Comparison of ENCODE assay signal across 14 cellular contexts in genomic region chr9:95710449-95710848, GRCh38.
DNase-seq lines count a peak whose midpoint lies in the region; ATAC-seq and TF ChIP-seq lines count a peak whose summit lies in the region.
"Had no signal": no experiment of that assay in that cellular context is flagged by ENCODE, and none has a peak within 500 bp of the region (broad histone marks: within the 10 kb centered on the region; RNA-seq: fewer than 3 reads in every experiment).

No MANE protein-coding gene starts in this region.

- peaks cover 2% of the 10 kb centered on the region for H3K36me3 Mint-ChIP-seq in activated T-helper 1 cell treated with anti-CD3 and anti-CD28 coated beads, Interleukin-12 subunit alpha, Interleukin-12 subunit beta, Interleukin-2, Interleukin-4 antibody, amounts not matched to agents 30 ng/mL and 10 ng/mL and 1 ng/mL, durations not matched to agents 14 hours and 24 hours and 36 hours (ENCODE audit: low read depth)

- H2AFZ ChIP-seq in Karpas-422 (ENCODE audit: low read length) = no peak overlapping the region
- no peak overlapping the region for H2AFZ ChIP-seq in neuronal stem cell (ENCODE audit: low read length)

- no peak overlapping the region for H3K9ac ChIP-seq in BLaER1 treated with 17β-estradiol and CSF1 and Interleukin-3, amounts not matched to agents 10 nM and 100 nM
- H3K9ac ChIP-seq in Karpas-422 (ENCODE audit: low read length) = no peak overlapping the region
- no peak overlapping the region for H3K9ac ChIP-seq in neuronal stem cell (ENCODE audit: low read depth, low read length, poor library complexity)

- no peak overlapping the region for H2BK12ac ChIP-seq in neuronal stem cell (ENCODE audit: low read length)

- no peaks in the 10 kb centered on the region for H3K79me1 ChIP-seq in neuronal stem cell (ENCODE audit: low read depth, low read length)

- H3K4me3 Mint-ChIP-seq in activated T-helper 1 cell treated with anti-CD3 and anti-CD28 coated beads, Interleukin-12 subunit alpha, Interleukin-12 subunit beta, Interleukin-2, Interleukin-4 antibody, amounts not matched to agents 30 ng/mL and 10 ng/mL and 1 ng/mL, durations not matched to agents 14 hours and 24 hours and 36 hours = no peak overlapping the region
- H3K4me3 Mint-ChIP-seq: CD4-positive, alpha-beta memory T cell; HFFc6 had no signal

- H3K27me3 Mint-ChIP-seq in activated T-helper 1 cell treated with anti-CD3 and anti-CD28 coated beads, Interleukin-12 subunit alpha, Interleukin-12 subunit beta, Interleukin-2, Interleukin-4 antibody, amounts not matched to agents 30 ng/mL and 10 ng/mL and 1 ng/mL, durations not matched to agents 14 hours and 24 hours and 36 hours (ENCODE audit: insufficient read depth) = peaks cover 6% of the 10 kb centered on the region
- H3K27me3 Mint-ChIP-seq: CD4-positive, alpha-beta memory T cell had no signal

- H3K79me2 ChIP-seq in Karpas-422 (ENCODE audit: low read length) = no peaks in the 10 kb centered on the region

- H4K20me1 ChIP-seq in BLaER1 treated with 17β-estradiol and CSF1 and Interleukin-3, amounts not matched to agents 10 nM and 100 nM = peaks cover 0 to 10% (median 0%) of the 10 kb centered on the region in 11 experiments; a peak in 4 of 22 replicates
- no peaks in the 10 kb centered on the region for H4K20me1 ChIP-seq in Karpas-422 (ENCODE audit: insufficient read depth, low read depth, low read length)

- intact Hi-C loops in activated T-helper 1 cell treated with anti-CD3 and anti-CD28 coated beads, Interleukin-12 subunit alpha, Interleukin-12 subunit beta, Interleukin-2, Interleukin-4 antibody, amounts not matched to agents 30 ng/mL and 10 ng/mL and 1 ng/mL, durations not matched to agents 14 hours and 24 hours and 36 hours (cut with micrococcal nuclease) = no loop called here

- H3K4ac ChIP-seq in neuronal stem cell (ENCODE audit: low read length) = no peak overlapping the region

- H2BK120ac ChIP-seq in neuronal stem cell (ENCODE audit: low read depth, low read length) = no peak overlapping the region

- H3K18ac ChIP-seq in neuronal stem cell (ENCODE audit: low read length) = peak overlapping the region; percentile 7

- no peak for TF ChIP-seq CTCF in gastroesophageal sphincter (IDR thresholded peaks at IDR 0.05)

- peak overlapping the region; percentile 30 for H2AK5ac ChIP-seq in neuronal stem cell (ENCODE audit: low read depth, low read length)

- no peak overlapping the region for H2BK5ac ChIP-seq in neuronal stem cell (ENCODE audit: low read length)

- H2BK15ac ChIP-seq in neuronal stem cell (ENCODE audit: low read length) = no peak overlapping the region

- H3K9me3 Mint-ChIP-seq in activated T-helper 1 cell treated with anti-CD3 and anti-CD28 coated beads, Interleukin-12 subunit alpha, Interleukin-12 subunit beta, Interleukin-2, Interleukin-4 antibody, amounts not matched to agents 30 ng/mL and 10 ng/mL and 1 ng/mL, durations not matched to agents 14 hours and 24 hours and 36 hours = peaks cover 9% of the 10 kb centered on the region

- H3K9me2 ChIP-seq in Karpas-422 (replicated peaks; ENCODE audit: insufficient read depth, low read length) = no peaks in the 10 kb centered on the region

- WGBS in neuronal stem cell (ENCODE audit: extremely low coverage in 2 of 2, insufficient read length in 2 of 2, insufficient replicate concordance in 1 of 2), 2 donors = no CpG with 5 or more reads among the region's 8 CpGs
- 89 to 100% methylated on average over 3 of the region's 8 CpGs for WGBS in gastroesophageal sphincter (ENCODE audit: low coverage in 1 of 2), 2 donors

- TF ChIP-seq POLR2A in gastroesophageal sphincter (IDR thresholded peaks at IDR 0.05) = no peak

- peaks cover 16 to 32% (median 28%) of the 10 kb centered on the region in 11 experiments for H3K9me3 ChIP-seq in BLaER1 treated with 17β-estradiol and CSF1 and Interleukin-3, amounts not matched to agents 10 nM and 100 nM (replicated peaks in 1 of 11)
- H3K9me3 ChIP-seq in Karpas-422 (ENCODE audit: low read length) (no peaks in the 10 kb centered on the region), neuronal stem cell (replicated peaks in 1 of 2; ENCODE audit: control insufficient read depth in 2 of 2, insufficient read depth in 1 of 2, low read depth in 1 of 2, low read length in 2 of 2) (peaks cover 0 to 3% of the 10 kb centered on the region in 2 donors), gastroesophageal sphincter (no peaks in the 10 kb centered on the region)

- no peak overlapping the region for H4K91ac ChIP-seq in neuronal stem cell (ENCODE audit: low read depth, low read length, poor library complexity)

- H3K23ac ChIP-seq in neuronal stem cell (ENCODE audit: low read depth, low read length, poor library complexity) = no peak overlapping the region

- H3K4me2 ChIP-seq in BLaER1 treated with 17β-estradiol and CSF1 and Interleukin-3, amounts not matched to agents 10 nM and 100 nM = peak overlapping the region in 10 of 11 experiments; percentile 17 to 93 (median 64); a peak in 19 of 22 replicates
- no peak overlapping the region for H3K4me2 ChIP-seq in Karpas-422 (ENCODE audit: low read depth, low read length, poor library complexity, severe bottlenecking)
- no peak overlapping the region for H3K4me2 ChIP-seq in neuronal stem cell (ENCODE audit: insufficient read depth, low read length, poor library complexity, severe bottlenecking)

- H3K27me3 ChIP-seq in BLaER1 treated with 17β-estradiol and CSF1 and Interleukin-3, amounts not matched to agents 10 nM and 100 nM = no peaks in the 10 kb centered on the region
- H3K27me3 ChIP-seq in Karpas-422 (ENCODE audit: low read length) (no peaks in the 10 kb centered on the region), neuronal stem cell (ENCODE audit: control insufficient read depth in 3 of 3, insufficient read depth in 3 of 3, low read depth in 1 of 3, low read length in 3 of 3) (no peaks in the 10 kb centered on the region), gastroesophageal sphincter (no peaks in the 10 kb centered on the region)

- no peak overlapping the region for H3K4me3 ChIP-seq in BLaER1 treated with 17β-estradiol and CSF1 and Interleukin-3, amounts not matched to agents 10 nM and 100 nM
- H3K4me3 ChIP-seq in Karpas-422 (ENCODE audit: low read length) = no peak overlapping the region
- H3K4me3 ChIP-seq in neuronal stem cell (ENCODE audit: low read length in 2 of 2) = no peak overlapping the region
- no peak overlapping the region for H3K4me3 ChIP-seq in gastroesophageal sphincter
- H3K4me3 ChIP-seq: HAP-1 had no signal

- peaks cover 4 to 20% (median 17%) of the 10 kb centered on the region in 10 experiments; a peak in 17 of 20 replicates for H3K4me1 ChIP-seq in BLaER1 treated with 17β-estradiol and CSF1 and Interleukin-3, amounts not matched to agents 10 nM and 100 nM
- H3K4me1 ChIP-seq in Karpas-422 (ENCODE audit: low read length) (no peaks in the 10 kb centered on the region), neuronal stem cell (ENCODE audit: control insufficient read depth in 2 of 2, insufficient read depth in 1 of 2, low read depth in 1 of 2, low read length in 2 of 2) (no peaks in the 10 kb centered on the region), gastroesophageal sphincter (no peaks in the 10 kb centered on the region)
- H3K4me1 ChIP-seq: HAP-1 had no signal

- peak; percentile 37 for DNase-seq in Karpas-422
- no peak for DNase-seq in neuronal stem cell (ENCODE audit: low spot score)
- no peak for DNase-seq in activated T-helper 1 cell treated with anti-CD3 and anti-CD28 coated beads, Interleukin-12 subunit alpha, Interleukin-12 subunit beta, Interleukin-2, Interleukin-4 antibody, amounts not matched to agents 30 ng/mL and 10 ng/mL and 1 ng/mL, durations not matched to agents 14 hours and 24 hours and 36 hours (ENCODE audit: low spot score)
- no peak for DNase-seq in activated effector memory CD4-positive, alpha-beta T cell treated with anti-CD3 and anti-CD28 coated beads, Interleukin-2, amount 50 U/mL, for 16 hours
- DNase-seq: Calu3; CD4-positive, alpha-beta memory T cell; COR-L47; DMS53; DMS79 treated with DMSO at 0.1 percent for 48 hours; GOT3; HFFc6 had no signal

- TF ChIP-seq EP300 in gastroesophageal sphincter (IDR thresholded peaks at IDR 0.05) = no peak

- no peaks in the 10 kb centered on the region for H3K4me1 Mint-ChIP-seq in activated T-helper 1 cell treated with anti-CD3 and anti-CD28 coated beads, Interleukin-12 subunit alpha, Interleukin-12 subunit beta, Interleukin-2, Interleukin-4 antibody, amounts not matched to agents 30 ng/mL and 10 ng/mL and 1 ng/mL, durations not matched to agents 14 hours and 24 hours and 36 hours (ENCODE audit: low read depth)
- H3K4me1 Mint-ChIP-seq: CD4-positive, alpha-beta memory T cell had no signal

- H4K8ac ChIP-seq in neuronal stem cell (ENCODE audit: low read depth, low read length) = no peak overlapping the region

- H3K27ac ChIP-seq in BLaER1 treated with 17β-estradiol and CSF1 and Interleukin-3, amounts not matched to agents 10 nM and 100 nM = no peak overlapping the region
- no peak overlapping the region for H3K27ac ChIP-seq in Karpas-422 (ENCODE audit: low read length)
- H3K27ac ChIP-seq in neuronal stem cell (replicated peaks; ENCODE audit: low read length) = no peak overlapping the region
- no peak overlapping the region for H3K27ac ChIP-seq in gastroesophageal sphincter

- H3K27ac Mint-ChIP-seq in activated T-helper 1 cell treated with anti-CD3 and anti-CD28 coated beads, Interleukin-12 subunit alpha, Interleukin-12 subunit beta, Interleukin-2, Interleukin-4 antibody, amounts not matched to agents 30 ng/mL and 10 ng/mL and 1 ng/mL, durations not matched to agents 14 hours and 24 hours and 36 hours = no peak overlapping the region
- H3K27ac Mint-ChIP-seq: CD4-positive, alpha-beta memory T cell; HFFc6 had no signal

- no peak for ATAC-seq in gastroesophageal sphincter

- 0 out of 22 replicates have a peak, but pooled peaks cover 0 to 2% (median 0%) of the 10 kb centered on the region in 11 experiments for H3K36me3 ChIP-seq in BLaER1 treated with 17β-estradiol and CSF1 and Interleukin-3, amounts not matched to agents 10 nM and 100 nM
- H3K36me3 ChIP-seq in Karpas-422 (ENCODE audit: insufficient read depth, low read length) (no peaks in the 10 kb centered on the region), neuronal stem cell (replicated peaks in 1 of 2; ENCODE audit: control insufficient read depth in 2 of 2, insufficient read depth in 2 of 2, low read length in 2 of 2) (no peaks in the 10 kb centered on the region), gastroesophageal sphincter (no peaks in the 10 kb centered on the region)
- H3K36me3 ChIP-seq: HAP-1 had no signal

- H3K14ac ChIP-seq in neuronal stem cell (ENCODE audit: low read length) = no peak overlapping the region

Comparison
In these comparisons a context has a peak if more than half of its experiments do, and no peak if none do; other contexts are left out.
1. H3K4me2 ChIP-seq: peak in BLaER1 treated with 17β-estradiol and CSF1 and Interleukin-3, amounts not matched to agents 10 nM and 100 nM (10 of 11); none in Karpas-422 (single experiment) and neuronal stem cell (single experiment).